In the genomic region with DNA sequence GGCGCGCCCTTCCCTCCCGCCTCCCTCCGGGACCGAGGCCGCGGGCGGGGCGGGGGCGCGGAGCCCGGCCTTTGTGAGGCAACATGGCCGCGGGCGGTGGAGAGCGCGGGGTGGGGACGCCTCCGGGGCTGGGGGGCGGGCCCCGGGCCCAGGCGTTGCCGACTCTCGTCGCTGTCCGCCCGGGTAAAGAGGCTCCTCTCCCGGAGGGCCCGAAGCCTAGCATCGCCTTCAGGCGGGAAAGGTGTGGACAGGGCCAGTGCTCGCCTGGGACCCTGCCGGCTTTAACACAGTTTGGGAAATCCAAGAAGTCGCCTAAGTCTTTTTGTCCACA, we compare ENCODE assay signal across 8 cellular contexts. TPM values are rescaled to one million over a fixed set of nuclear protein-coding genes. Genes with fewer than 3 reads are reported as not detected.
A peak's percentile ranks its signal among the peaks of the same experiment; 100 is the strongest.
DNase-seq lines count a peak whose midpoint lies in the region; ATAC-seq and TF ChIP-seq lines count a peak whose summit lies in the region.

No MANE protein-coding gene starts in this region.

- peaks cover 19% of the 10 kb centered on the region for H4K20me1 ChIP-seq in neural cell (ENCODE audit: insufficient read depth)

- peak; percentile 70 for ATAC-seq in HG02798 (IDR thresholded peaks at IDR 0.05; ENCODE audit: poor library complexity, unreplicated experiment)

- intact Hi-C loops in stomach (cut with DNase I; ENCODE audit: low total_unique reads): no loop called here

- DNase-seq in SIG-M5 treated with dmso at 0.1 percent for 504 hours (lab: John Stamatoyannopoulos, UW; ENCODE audit: unreplicated experiment): peak; percentile 54
- DNase-seq in SIG-M5 (lab: John Stamatoyannopoulos, UW): no peak
- DNase-seq in NCI-H460 (ENCODE audit: extremely low read depth, low read depth): peak; percentile 36
- peak; percentile 63 for DNase-seq in activated T-helper 1 cell treated with Interleukin-2 at 50 U/mL for 16 hours (ENCODE audit: low read depth)
- peak; percentile 61 for DNase-seq in fibroblast of gingiva (ENCODE audit: low read depth)
- DNase-seq in stomach: peak; percentile 62

- H3K4me2 ChIP-seq in neural cell (ENCODE audit: low read length): peak overlapping the region; percentile 83

- peak overlapping the region; percentile 66 for H2AFZ ChIP-seq in neural cell (ENCODE audit: low read depth, low read length)

- no peaks in the 10 kb centered on the region for H3K36me3 ChIP-seq in neural cell (ENCODE audit: insufficient read depth, low read length)
- peaks cover 0 to under 1% (median 0%) of the 10 kb centered on the region in 4 donors for H3K36me3 ChIP-seq in stomach

- TF ChIP-seq CTCF in neural cell (IDR thresholded peaks at IDR 0.05; ENCODE audit: poor library complexity, severe bottlenecking): no peak
- TF ChIP-seq CTCF in stomach (IDR thresholded peaks at IDR 0.05): no peak

- no peaks in the 10 kb centered on the region for H3K9me3 ChIP-seq in neural cell (ENCODE audit: low read length)
- H3K9me3 ChIP-seq in stomach: no peaks in the 10 kb centered on the region

- H3K4me3 ChIP-seq in neural cell (ENCODE audit: low read length) (peak overlapping the region; percentile 93), stomach (peak overlapping the region; percentile 75 to 92 (median 88))

- peaks cover 43 to 57% (median 54%) of the 10 kb centered on the region in 4 donors for H3K4me1 ChIP-seq in stomach

- 0 to 1% (median 0%) methylated on average over 4 to 34 of the region's 34 CpGs for WGBS in stomach, 5 donors

- no peaks in the 10 kb centered on the region for H3K9me2 ChIP-seq in neural cell (ENCODE audit: insufficient read depth, low read length)

- H3K79me2 ChIP-seq in neural cell (replicated peaks; ENCODE audit: insufficient read depth, low read length): peaks cover 44% of the 10 kb centered on the region

- TF ChIP-seq RAD21 in neural cell (conservative IDR thresholded peaks at IDR 0.05): no peak

- peak overlapping the region; percentile 92 for H3K9ac ChIP-seq in neural cell (ENCODE audit: low read length)

- H3K27me3 ChIP-seq in neural cell (ENCODE audit: insufficient read depth, low read depth, low read length) (no peaks in the 10 kb centered on the region), stomach (no peaks in the 10 kb centered on the region)

- TF ChIP-seq POLR2A in stomach (IDR thresholded peaks at IDR 0.05): no peak

- TF ChIP-seq EP300 in neural cell (conservative IDR thresholded peaks at IDR 0.05; ENCODE audit: poor library complexity, severe bottlenecking) (no peak), stomach (IDR thresholded peaks at IDR 0.05) (no peak)

- H3F3A ChIP-seq in neural cell (ENCODE audit: insufficient read depth, low read length, poor library complexity, severe bottlenecking): no peaks in the 10 kb centered on the region

- H3K27ac ChIP-seq in neural cell (ENCODE audit: low read length): peak overlapping the region; percentile 92
- peak overlapping the region; percentile 92 to 97 (median 92) for H3K27ac ChIP-seq in stomach

TF ChIP-seq in neural cell, 6 proteins besides CTCF, POLR2A, EP300 and RAD21:
- TF ChIP-seq MXI1 (conservative IDR thresholded peaks at IDR 0.05; ENCODE audit: poor library complexity, severe bottlenecking) (no peak), TAF1 (IDR thresholded peaks at IDR 0.05; ENCODE audit: low read depth) (peak; percentile 6), EZH2 (IDR thresholded peaks at IDR 0.05; ENCODE audit: borderline replicate concordance, insufficient read depth, low read length, poor library complexity, severe bottlenecking) (no peak), SMC3 (conservative IDR thresholded peaks at IDR 0.05; ENCODE audit: poor library complexity) (no peak), POLR2AphosphoS5 (IDR thresholded peaks at IDR 0.05) (no peak)
- TF ChIP-seq, protein P1, sequence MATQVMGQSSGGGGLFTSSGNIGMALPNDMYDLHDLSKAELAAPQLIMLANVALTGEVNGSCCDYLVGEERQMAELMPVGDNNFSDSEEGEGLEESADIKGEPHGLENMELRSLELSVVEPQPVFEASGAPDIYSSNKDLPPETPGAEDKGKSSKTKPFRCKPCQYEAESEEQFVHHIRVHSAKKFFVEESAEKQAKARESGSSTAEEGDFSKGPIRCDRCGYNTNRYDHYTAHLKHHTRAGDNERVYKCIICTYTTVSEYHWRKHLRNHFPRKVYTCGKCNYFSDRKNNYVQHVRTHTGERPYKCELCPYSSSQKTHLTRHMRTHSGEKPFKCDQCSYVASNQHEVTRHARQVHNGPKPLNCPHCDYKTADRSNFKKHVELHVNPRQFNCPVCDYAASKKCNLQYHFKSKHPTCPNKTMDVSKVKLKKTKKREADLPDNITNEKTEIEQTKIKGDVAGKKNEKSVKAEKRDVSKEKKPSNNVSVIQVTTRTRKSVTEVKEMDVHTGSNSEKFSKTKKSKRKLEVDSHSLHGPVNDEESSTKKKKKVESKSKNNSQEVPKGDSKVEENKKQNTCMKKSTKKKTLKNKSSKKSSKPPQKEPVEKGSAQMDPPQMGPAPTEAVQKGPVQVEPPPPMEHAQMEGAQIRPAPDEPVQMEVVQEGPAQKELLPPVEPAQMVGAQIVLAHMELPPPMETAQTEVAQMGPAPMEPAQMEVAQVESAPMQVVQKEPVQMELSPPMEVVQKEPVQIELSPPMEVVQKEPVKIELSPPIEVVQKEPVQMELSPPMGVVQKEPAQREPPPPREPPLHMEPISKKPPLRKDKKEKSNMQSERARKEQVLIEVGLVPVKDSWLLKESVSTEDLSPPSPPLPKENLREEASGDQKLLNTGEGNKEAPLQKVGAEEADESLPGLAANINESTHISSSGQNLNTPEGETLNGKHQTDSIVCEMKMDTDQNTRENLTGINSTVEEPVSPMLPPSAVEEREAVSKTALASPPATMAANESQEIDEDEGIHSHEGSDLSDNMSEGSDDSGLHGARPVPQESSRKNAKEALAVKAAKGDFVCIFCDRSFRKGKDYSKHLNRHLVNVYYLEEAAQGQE (IDR thresholded peaks at IDR 0.05; ENCODE audit: borderline replicate concordance): peak; percentile 55

RNA-seq across cellular contexts. Expression of gene DGCR8, which starts 0.4 kb away (rescaled TPM):
- total RNA-seq in NCI-H460 (2014; rRNA removed; shearing (Covaris generic)): 12.7 and 15.2 TPM in 2 replicates
- polyA plus RNA-seq in NCI-H460 (2014; cell fraction: nucleus; rRNA removed): 58.8 and 77.1 TPM in 2 replicates
- polyA plus RNA-seq in neural cell: 48.9 and 52.3 TPM in 2 replicates
- 37.2 and 37.7 TPM in 2 replicates for polyA minus RNA-seq in neural cell
- 10 to 100 TPM; 25.1 to 55.4 (median 48.5) TPM for total RNA-seq in stomach
- 10 to 100 TPM in 1 of 3 donors, 1 to 10 TPM in 2; 7.8 to 13.8 (median 9.3) TPM for polyA plus RNA-seq in stomach

RNA-seq across cellular contexts. Expression of gene RANBP1, which starts 35.5 kb away (rescaled TPM):
- total RNA-seq in NCI-H460 (2014; rRNA removed; shearing (Covaris generic)): 186 and 247 TPM in 2 replicates
- 605 and 739 TPM in 2 replicates for polyA plus RNA-seq in NCI-H460 (2014; cell fraction: nucleus; rRNA removed)
- 341 and 360 TPM in 2 replicates for polyA plus RNA-seq in neural cell
- 159 and 183 TPM in 2 replicates for polyA minus RNA-seq in neural cell
- total RNA-seq in stomach: 100 to 1,000 TPM in 3 of 5 donors, 10 to 100 TPM in 2; 23.9 to 200 (median 127) TPM
- polyA plus RNA-seq in stomach: 10 to 100 TPM; 72.8 to 93.5 (median 90.3) TPM

RNA-seq across cellular contexts. Expression of gene TRMT2A, which starts 36.6 kb away (rescaled TPM):
- total RNA-seq in NCI-H460 (2014; rRNA removed; shearing (Covaris generic)): 23.8 and 29.1 TPM in 2 replicates
- polyA plus RNA-seq in NCI-H460 (2014; cell fraction: nucleus; rRNA removed): 216 and 353 TPM in 2 replicates
- polyA plus RNA-seq in neural cell: 96.7 and 103 TPM in 2 replicates
- polyA minus RNA-seq in neural cell: 39.4 and 42.6 TPM in 2 replicates
- total RNA-seq in stomach: 100 to 1,000 TPM in 1 of 5 donors, 10 to 100 TPM in 4; 30.5 to 143 (median 89.5) TPM
- polyA plus RNA-seq in stomach: 10 to 100 TPM; 17.9 to 70.3 (median 33.6) TPM

RNA-seq across cellular contexts. Expression of gene ZDHHC8, which starts 51.2 kb away (rescaled TPM):
- 6.5 and 8.1 TPM in 2 replicates for total RNA-seq in NCI-H460 (2014; rRNA removed; shearing (Covaris generic))
- 34.0 and 37.9 TPM in 2 replicates for polyA plus RNA-seq in NCI-H460 (2014; cell fraction: nucleus; rRNA removed)
- polyA plus RNA-seq in neural cell (4.5 and 11.4 TPM in 2 replicates), stomach (10 to 100 TPM in 1 of 3 donors, 1 to 10 TPM in 2; 3.2 to 22.8 (median 9.7) TPM)
- polyA minus RNA-seq in neural cell: 5.6 and 7.3 TPM in 2 replicates
- 100 to 1,000 TPM in 1 of 5 donors, 10 to 100 TPM in 3, 1 to 10 TPM in 1; 4.2 to 228 (median 23.6) TPM for total RNA-seq in stomach

RNA-seq across cellular contexts. Expression of gene TANGO2, which starts 59.5 kb away (rescaled TPM):
- 13.0 and 15.2 TPM in 2 replicates for total RNA-seq in NCI-H460 (2014; rRNA removed; shearing (Covaris generic))
- 27.5 and 45.6 TPM in 2 replicates for polyA plus RNA-seq in NCI-H460 (2014; cell fraction: nucleus; rRNA removed)
- polyA plus RNA-seq in neural cell (12.7 and 15.4 TPM in 2 replicates), stomach (10 to 100 TPM; 13.8 to 37.7 (median 26.0) TPM)
- polyA minus RNA-seq in neural cell: 14.0 and 14.1 TPM in 2 replicates
- 10 to 100 TPM; 18.1 to 38.8 (median 27.2) TPM for total RNA-seq in stomach
